ENCODE assay signal across 21 cellular contexts in the genomic region with DNA sequence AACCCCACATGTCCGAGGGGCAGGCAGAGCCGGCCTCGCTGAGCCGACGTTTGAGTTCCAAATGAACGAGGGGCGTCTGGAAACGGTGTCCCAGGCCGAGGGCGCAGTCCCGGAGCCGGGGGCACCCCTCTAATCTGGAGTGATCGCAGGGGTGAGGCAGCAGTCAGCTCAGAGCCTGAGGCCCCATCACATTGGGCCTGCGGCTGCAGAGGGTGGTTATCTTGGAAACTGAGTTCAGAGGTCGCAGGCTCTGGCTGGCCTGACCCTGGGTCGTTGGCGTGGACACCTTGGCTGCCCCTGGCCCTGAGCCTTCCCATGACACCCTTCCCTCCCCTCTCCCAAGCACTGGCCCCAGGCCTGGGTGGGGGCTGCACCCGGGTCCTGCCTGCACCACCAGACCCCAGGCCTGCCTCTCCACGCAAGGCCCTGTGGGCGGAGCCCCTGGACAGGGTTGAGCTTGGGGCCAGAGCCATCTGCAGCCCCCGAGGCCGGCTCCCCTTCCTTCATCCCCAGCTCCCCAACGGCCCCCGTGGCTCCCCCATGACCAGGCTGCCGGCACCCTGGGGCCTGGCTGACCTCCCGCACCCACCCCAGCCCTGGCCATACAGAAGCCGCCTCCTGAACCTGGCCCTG.
"Had no signal": no experiment of that assay in that cellular context is flagged by ENCODE, and none has a peak within 500 bp of the region (broad histone marks: within the 10 kb centered on the region; RNA-seq: fewer than 3 reads in every experiment).

No MANE protein-coding gene starts in this region.

- H3K4me3 ChIP-seq: lung, suprapubic skin had no signal

- H3K9me3 Mint-ChIP-seq: activated CD4-positive, alpha-beta memory T cell treated with anti-CD3 and anti-CD28 coated beads, Interleukin-2, amount 10 ng/mL, durations not matched to agents 7 days and 5 days; naive B cell; T-cell had no signal

- H3K36me3 Mint-ChIP-seq: activated naive CD8-positive, alpha-beta T cell; brain; naive B cell; T-cell had no signal

- H3K27ac ChIP-seq: foreskin keratinocyte, suprapubic skin, WERI-Rb-1 had no signal

- H3K4me3 Mint-ChIP-seq: activated CD4-positive, alpha-beta memory T cell treated with anti-CD3 and anti-CD28 coated beads, Interleukin-2, amount 10 ng/mL, durations not matched to agents 7 days and 5 days; activated CD4-positive, alpha-beta T cell treated with anti-CD3 and anti-CD28 coated beads for 36 hours; activated naive CD8-positive, alpha-beta T cell; brain; T-cell had no signal

- H3K4me1 Mint-ChIP-seq: activated CD4-positive, alpha-beta memory T cell treated with anti-CD3 and anti-CD28 coated beads, Interleukin-2, amount 10 ng/mL, durations not matched to agents 7 days and 5 days; activated CD4-positive, alpha-beta T cell treated with anti-CD3 and anti-CD28 coated beads for 36 hours; brain had no signal

- H3K27me3 Mint-ChIP-seq: activated CD4-positive, alpha-beta memory T cell treated with anti-CD3 and anti-CD28 coated beads, Interleukin-2, amount 10 ng/mL, durations not matched to agents 7 days and 5 days; activated CD4-positive, alpha-beta T cell treated with anti-CD3 and anti-CD28 coated beads for 36 hours; activated naive CD8-positive, alpha-beta T cell; T-cell had no signal

- H3K9me3 ChIP-seq: suprapubic skin had no signal

- H3K4me1 ChIP-seq: foreskin keratinocyte, suprapubic skin had no signal

- DNase-seq: activated CD4-positive, alpha-beta memory T cell treated with anti-CD3 and anti-CD28 coated beads, Interleukin-2, amount 10 ng/mL, durations not matched to agents 7 days and 5 days; activated CD4-positive, alpha-beta T cell treated with anti-CD3 and anti-CD28 coated beads for 36 hours; activated effector memory CD4-positive, alpha-beta T cell treated with anti-CD3 and anti-CD28 coated beads, Interleukin-2, amount 50 U/mL, for 16 hours; activated T-cell treated with anti-CD3 and anti-CD28 coated beads, Interleukin-2, amount 50 U/mL, for 48 hours; amniotic stem cell; cerebellar nuclear complex; effector CD8-positive, alpha-beta T cell; foreskin keratinocyte; head of caudate nucleus; naive B cell; stimulated activated CD4-positive, alpha-beta T cell treated with anti-CD3 and anti-CD28 coated beads, Interleukin-15, amount 100 ng/mL, for 24 hours; stimulated activated CD4-positive, alpha-beta T cell treated with anti-CD3 and anti-CD28 coated beads, Interleukin-4, amount 100 ng/mL, for 1 hour; stimulated activated naive CD4-positive, alpha-beta T cell; T-cell; T1000; trophoblast cell; WERI-Rb-1 had no signal

- H3K27ac Mint-ChIP-seq: activated CD4-positive, alpha-beta memory T cell treated with anti-CD3 and anti-CD28 coated beads, Interleukin-2, amount 10 ng/mL, durations not matched to agents 7 days and 5 days; activated CD4-positive, alpha-beta T cell treated with anti-CD3 and anti-CD28 coated beads for 36 hours; activated naive CD8-positive, alpha-beta T cell; T-cell had no signal

- H3K27me3 ChIP-seq: foreskin keratinocyte, suprapubic skin had no signal

- H3K36me3 ChIP-seq: suprapubic skin, WERI-Rb-1 had no signal

- ATAC-seq: activated CD4-positive, alpha-beta T cell treated with anti-CD3 and anti-CD28 coated beads for 36 hours; foreskin keratinocyte; T-cell had no signal
